In genomic region chr2:173940208-173941020, GRCh38 we compare ENCODE assay signal across 10 cellular contexts.
DNase-seq lines count a peak whose midpoint lies in the region; ATAC-seq lines count a peak whose summit lies in the region.
"Had no signal": no experiment of that assay in that cellular context is flagged by ENCODE, and none has a peak within 500 bp of the region (broad histone marks: within the 10 kb centered on the region; RNA-seq: fewer than 3 reads in every experiment).

No MANE protein-coding gene starts in this region.

- no peaks in the 10 kb centered on the region for H3K27me3 Mint-ChIP-seq in stimulated activated naive CD8-positive, alpha-beta T cell treated with anti-CD3 and anti-CD28 coated beads, Interleukin-15, Interleukin-2, amounts not matched to agents 100 ng/mL and 50 ng/mL, for 24 hours
- H3K27me3 Mint-ChIP-seq in central memory CD8-positive, alpha-beta T cell: no peaks in the 10 kb centered on the region

- H3K27ac Mint-ChIP-seq in stimulated activated naive CD8-positive, alpha-beta T cell treated with anti-CD3 and anti-CD28 coated beads, Interleukin-15, Interleukin-2, amounts not matched to agents 100 ng/mL and 50 ng/mL, for 24 hours: peak overlapping the region; percentile 92
- peak overlapping the region; percentile 70 for H3K27ac Mint-ChIP-seq in central memory CD8-positive, alpha-beta T cell (ENCODE audit: low read depth)

- H3K4me3 Mint-ChIP-seq in stimulated activated naive CD8-positive, alpha-beta T cell treated with anti-CD3 and anti-CD28 coated beads, Interleukin-15, Interleukin-2, amounts not matched to agents 100 ng/mL and 50 ng/mL, for 24 hours: peak overlapping the region; percentile 63
- H3K4me3 Mint-ChIP-seq in central memory CD8-positive, alpha-beta T cell: peak overlapping the region; percentile 22

- no peak for ATAC-seq in stimulated activated naive CD8-positive, alpha-beta T cell treated with anti-CD3 and anti-CD28 coated beads, Interleukin-15, Interleukin-2, amounts not matched to agents 100 U/mL and 50 U/mL, for 24 hours
- ATAC-seq in HG02884 (IDR thresholded peaks at IDR 0.05; ENCODE audit: unreplicated experiment) (peak; percentile 3), GM21423 (IDR thresholded peaks at IDR 0.05; ENCODE audit: unreplicated experiment) (no peak)
- no peak for ATAC-seq in central memory CD8-positive, alpha-beta T cell (replicated peaks; ENCODE audit: extremely low read depth, poor library complexity, severe bottlenecking)

- peaks cover 70% of the 10 kb centered on the region for H3K4me1 Mint-ChIP-seq in stimulated activated naive CD8-positive, alpha-beta T cell treated with anti-CD3 and anti-CD28 coated beads, Interleukin-15, Interleukin-2, amounts not matched to agents 100 ng/mL and 50 ng/mL, for 24 hours (ENCODE audit: low read depth)
- peaks cover 38% of the 10 kb centered on the region for H3K4me1 Mint-ChIP-seq in central memory CD8-positive, alpha-beta T cell

- no peaks in the 10 kb centered on the region for H3K9me3 Mint-ChIP-seq in stimulated activated naive CD8-positive, alpha-beta T cell treated with anti-CD3 and anti-CD28 coated beads, Interleukin-15, Interleukin-2, amounts not matched to agents 100 ng/mL and 50 ng/mL, for 24 hours
- H3K9me3 Mint-ChIP-seq in central memory CD8-positive, alpha-beta T cell: no peaks in the 10 kb centered on the region

- H3K36me3 Mint-ChIP-seq in stimulated activated naive CD8-positive, alpha-beta T cell treated with anti-CD3 and anti-CD28 coated beads, Interleukin-15, Interleukin-2, amounts not matched to agents 100 ng/mL and 50 ng/mL, for 24 hours (ENCODE audit: low read depth): peaks cover 42% of the 10 kb centered on the region
- H3K36me3 Mint-ChIP-seq in central memory CD8-positive, alpha-beta T cell (ENCODE audit: insufficient read depth): peaks cover 15% of the 10 kb centered on the region

- no peak for DNase-seq in stimulated activated naive CD8-positive, alpha-beta T cell treated with anti-CD3 and anti-CD28 coated beads, Interleukin-15, Interleukin-2, amounts not matched to agents 100 U/mL and 50 U/mL, for 24 hours
- DNase-seq in central memory CD8-positive, alpha-beta T cell (ENCODE audit: low spot score in 2 of 2): no peak
- DNase-seq in NCI-H2029 (lab: John Stamatoyannopoulos, UW): no peak
- no peak for DNase-seq in middle frontal gyrus (ENCODE audit: extremely low spot score, low spot score)
- no peak for DNase-seq in C1 segment of cervical spinal cord (lab: John Stamatoyannopoulos, UW)
- DNase-seq: NCI-H187 treated with DMSO at 0.1 percent for 48 hours, tibial artery had no signal
